Comparison of ENCODE assay signal across 18 cellular contexts in the genomic region with DNA sequence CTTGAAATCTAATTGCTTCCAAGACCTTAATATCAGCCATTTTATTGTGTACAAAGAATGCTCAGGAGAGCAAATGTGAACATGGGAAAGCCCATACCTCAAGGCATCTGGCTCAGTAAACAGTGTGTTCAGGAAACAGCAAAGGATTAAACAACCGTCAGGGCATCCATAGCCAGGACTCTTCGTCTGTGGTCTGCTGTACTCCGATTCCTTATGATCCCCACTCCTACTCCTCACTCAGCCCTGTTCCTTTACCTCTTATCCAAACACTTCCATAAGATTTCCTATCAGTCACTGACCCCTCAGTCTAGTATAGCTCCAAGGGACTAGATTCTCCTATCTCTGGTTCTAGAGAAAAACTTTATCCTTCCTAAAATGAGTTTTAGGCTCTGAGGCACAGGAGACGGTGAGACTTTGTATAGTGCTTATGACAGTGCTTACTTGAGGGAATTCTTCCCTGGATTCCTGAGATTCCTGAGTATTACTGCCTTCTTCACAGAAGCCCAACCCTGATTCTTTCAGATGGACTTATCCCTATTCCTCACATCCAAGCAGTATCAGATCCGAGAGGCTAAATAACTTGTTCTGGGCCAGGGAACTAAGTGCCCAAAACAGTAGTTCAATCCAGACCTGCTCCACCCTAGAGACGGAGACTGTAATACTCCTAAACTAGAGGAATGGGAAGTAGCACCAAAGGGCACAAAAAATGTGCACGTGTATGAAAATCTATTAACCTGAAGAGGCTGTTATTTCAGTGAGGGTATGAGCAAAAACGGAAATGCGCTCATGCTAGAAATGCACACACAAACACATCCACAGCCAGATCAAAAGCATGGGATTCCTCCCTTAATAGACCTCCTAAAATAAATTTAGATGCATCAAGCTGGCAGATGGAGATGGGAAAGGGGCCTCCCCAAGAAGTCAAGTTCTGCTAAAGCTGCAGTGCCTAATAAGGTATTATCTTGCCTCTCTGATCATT. TPM values are rescaled to one million over a fixed set of nuclear protein-coding genes. Genes with fewer than 3 reads are reported as not detected.
DNase-seq lines count a peak whose midpoint lies in the region; ATAC-seq, FAIRE-seq and TF ChIP-seq lines count a peak whose summit lies in the region.
"Had no signal": no experiment of that assay in that cellular context is flagged by ENCODE, and none has a peak within 500 bp of the region (broad histone marks: within the 10 kb centered on the region; RNA-seq: fewer than 3 reads in every experiment).

No MANE protein-coding gene starts in this region.

- ATAC-seq in WTC11: peak; percentile 92

- DNase-seq in breast epithelium (ENCODE audit: low spot score in 2 of 2) (no peak), MCF 10A (ENCODE audit: unreplicated experiment) (no peak), WTC11 (ENCODE audit: low spot score) (no peak), hepatocyte (ENCODE audit: low spot score) (no peak), urothelium cell line (ENCODE audit: low spot score) (peak; percentile 39), pons (ENCODE audit: low spot score) (no peak), germinal center (ENCODE audit: low spot score) (no peak), GM13976 (ENCODE audit: low spot score) (no peak)
- DNase-seq: 8988T, esophagus squamous epithelium, MV-4-11, NCI-H446 treated with DMSO at 0.1 percent for 48 hours, occipital lobe, transverse colon had no signal

- BruUV-seq in MCF 10A (replicated peaks; lab: Mats Ljungman, UMichigan): no TSS peak

- FAIRE-seq in urothelium cell line (lab: Jason Lieb, UNC): no peak
- FAIRE-seq: colon, RCC 7860 had no signal

- H3K36me3 ChIP-seq in breast epithelium (no peaks in the 10 kb centered on the region), hepatocyte (replicated peaks; ENCODE audit: insufficient read depth, low read depth) (no peaks in the 10 kb centered on the region)
- H3K36me3 ChIP-seq: esophagus squamous epithelium, HAP-1, transverse colon had no signal

- H3K9me3 Mint-ChIP-seq in MCF 10A (ENCODE audit: unreplicated experiment) (no peaks in the 10 kb centered on the region), WTC11 (0 out of 2 replicates have a peak, but pooled peaks cover 3% of the 10 kb centered on the region)
- H3K9me3 Mint-ChIP-seq: activated naive CD4-positive, alpha-beta T cell treated with anti-CD3 and anti-CD28 coated beads, Interleukin-2, amount 50 U/mL, for 24 hours had no signal

- no peaks in the 10 kb centered on the region for H3K9me2 ChIP-seq in hepatocyte (replicated peaks; ENCODE audit: insufficient read depth)

- intact Hi-C loops in breast epithelium (cut with DNase I; ENCODE audit: low total_unique reads): no loop called here
- intact Hi-C loops in MCF 10A (cut with micrococcal nuclease): no loop called here

- CTCF ChIA-PET in MCF 10A (lab: Yijun Ruan, JAX) (no interaction called here), WTC11 (lab: Charles Lee) (no interaction called here)

- no peaks in the 10 kb centered on the region for H3K4me1 ChIP-seq in breast epithelium
- H3K4me1 ChIP-seq in hepatocyte (ENCODE audit: insufficient read depth): peaks cover 10% of the 10 kb centered on the region
- H3K4me1 ChIP-seq: HAP-1, transverse colon had no signal

- H3K79me2 ChIP-seq in hepatocyte: no peaks in the 10 kb centered on the region

- H3K4me3 Mint-ChIP-seq in MCF 10A (ENCODE audit: unreplicated experiment): no peak overlapping the region
- H3K4me3 Mint-ChIP-seq in WTC11: no peak overlapping the region
- H3K4me3 Mint-ChIP-seq: activated naive CD4-positive, alpha-beta T cell treated with anti-CD3 and anti-CD28 coated beads, Interleukin-2, amount 50 U/mL, for 24 hours had no signal

- no peaks in the 10 kb centered on the region for H4K20me1 ChIP-seq in hepatocyte (ENCODE audit: insufficient read depth, poor library complexity, severe bottlenecking)

- H3K27me3 ChIP-seq in breast epithelium: no peaks in the 10 kb centered on the region
- no peaks in the 10 kb centered on the region for H3K27me3 ChIP-seq in hepatocyte
- H3K27me3 ChIP-seq: transverse colon had no signal

- in situ Hi-C loops in GM13976 (cut with MboI; ENCODE audit: low sequenced_read_pairs, unreplicated experiment): no loop called here

- H3K36me3 Mint-ChIP-seq in MCF 10A (ENCODE audit: insufficient read depth, unreplicated experiment) (no peaks in the 10 kb centered on the region), WTC11 (no peaks in the 10 kb centered on the region)
- H3K36me3 Mint-ChIP-seq: activated naive CD4-positive, alpha-beta T cell treated with anti-CD3 and anti-CD28 coated beads, Interleukin-2, amount 50 U/mL, for 24 hours had no signal

- TF ChIP-seq POLR2A in breast epithelium (IDR thresholded peaks at IDR 0.05): no peak

- H3K4me1 Mint-ChIP-seq in MCF 10A (ENCODE audit: insufficient read depth, unreplicated experiment) (peaks cover 6% of the 10 kb centered on the region), WTC11 (peaks cover 19% of the 10 kb centered on the region)
- H3K4me1 Mint-ChIP-seq: activated naive CD4-positive, alpha-beta T cell treated with anti-CD3 and anti-CD28 coated beads, Interleukin-2, amount 50 U/mL, for 24 hours had no signal

- H3K27ac Mint-ChIP-seq in MCF 10A (ENCODE audit: low read depth, unreplicated experiment) (no peak overlapping the region), WTC11 (peak overlapping the region; percentile 88)
- H3K27ac Mint-ChIP-seq: activated naive CD4-positive, alpha-beta T cell treated with anti-CD3 and anti-CD28 coated beads, Interleukin-2, amount 50 U/mL, for 24 hours had no signal

- no peak overlapping the region for H3K4me2 ChIP-seq in hepatocyte

- H3K4me3 ChIP-seq in breast epithelium (no peak overlapping the region), hepatocyte (no peak overlapping the region)
- H3K4me3 ChIP-seq: esophagus squamous epithelium, HAP-1, transverse colon had no signal

- H3K27ac ChIP-seq in breast epithelium: peak overlapping the region; percentile 41 to 55
- H3K27ac ChIP-seq in hepatocyte: peak overlapping the region; percentile 29
- H3K27ac ChIP-seq: esophagus squamous epithelium, transverse colon had no signal

- H3K9me3 ChIP-seq in breast epithelium (no peaks in the 10 kb centered on the region), hepatocyte (ENCODE audit: low read depth) (no peaks in the 10 kb centered on the region)
- H3K9me3 ChIP-seq: esophagus squamous epithelium, HAP-1, transverse colon had no signal

- no peaks in the 10 kb centered on the region for H3K27me3 Mint-ChIP-seq in MCF 10A (ENCODE audit: insufficient read depth, unreplicated experiment)
- peaks cover 3% of the 10 kb centered on the region; the same call in 1 of the 2 replicates for H3K27me3 Mint-ChIP-seq in WTC11 (ENCODE audit: low read depth)

- POLR2A ChIA-PET in MCF 10A (lab: Yijun Ruan, JAX): no interaction called here
- POLR2A ChIA-PET in WTC11 (lab: Charles Lee): no interaction called here

- H2AFZ ChIP-seq in hepatocyte: no peak overlapping the region

- TF ChIP-seq CTCF in breast epithelium (IDR thresholded peaks at IDR 0.05) (no peak), MCF 10A (IDR thresholded peaks at IDR 0.05; ENCODE audit: unreplicated experiment) (no peak), WTC11 (IDR thresholded peaks at IDR 0.05) (no peak), hepatocyte (IDR thresholded peaks at IDR 0.05; ENCODE audit: poor library complexity) (no peak), GM13976 (IDR thresholded peaks at IDR 0.05; ENCODE audit: borderline replicate concordance, control extremely low read depth, extremely low read depth, insufficient read depth, missing control alignments) (no peak)

- 53% methylated on average over 9 of the region's 9 CpGs for WGBS in hepatocyte (ENCODE audit: low lambda C conversion rate, missing lambda C conversion rate)

TF ChIP-seq in WTC11, 78 proteins besides CTCF, POLR2A, EP300 and RAD21:
- TF ChIP-seq, protein P1, sequence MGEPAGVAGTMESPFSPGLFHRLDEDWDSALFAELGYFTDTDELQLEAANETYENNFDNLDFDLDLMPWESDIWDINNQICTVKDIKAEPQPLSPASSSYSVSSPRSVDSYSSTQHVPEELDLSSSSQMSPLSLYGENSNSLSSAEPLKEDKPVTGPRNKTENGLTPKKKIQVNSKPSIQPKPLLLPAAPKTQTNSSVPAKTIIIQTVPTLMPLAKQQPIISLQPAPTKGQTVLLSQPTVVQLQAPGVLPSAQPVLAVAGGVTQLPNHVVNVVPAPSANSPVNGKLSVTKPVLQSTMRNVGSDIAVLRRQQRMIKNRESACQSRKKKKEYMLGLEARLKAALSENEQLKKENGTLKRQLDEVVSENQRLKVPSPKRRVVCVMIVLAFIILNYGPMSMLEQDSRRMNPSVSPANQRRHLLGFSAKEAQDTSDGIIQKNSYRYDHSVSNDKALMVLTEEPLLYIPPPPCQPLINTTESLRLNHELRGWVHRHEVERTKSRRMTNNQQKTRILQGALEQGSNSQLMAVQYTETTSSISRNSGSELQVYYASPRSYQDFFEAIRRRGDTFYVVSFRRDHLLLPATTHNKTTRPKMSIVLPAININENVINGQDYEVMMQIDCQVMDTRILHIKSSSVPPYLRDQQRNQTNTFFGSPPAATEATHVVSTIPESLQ (CRISPR knock-in tag; IDR thresholded peaks at IDR 0.05): no peak
- TF ChIP-seq TEAD4 (CRISPR knock-in tag; IDR thresholded peaks at IDR 0.05): peak; percentile 36; the same call in 1 of the 2 replicates

RNA-seq across cellular contexts. Expression of a gene that starts 42.1 kb away (rescaled TPM):
- total RNA-seq in breast epithelium (1 to 10 TPM in 1 of 3 donors, under 1 TPM in 2; 0.16 to 1.5 (median 0.66) TPM), MCF 10A (2022) (not detected in 2 replicates), WTC11 (2021) (0.30 to 0.48 TPM in 2 of 3 replicates, not detected in the other), hepatocyte (0.24 and 0.30 TPM in 2 replicates)
- polyA plus RNA-seq in hepatocyte: 1.3 and 1.5 TPM in 2 replicates
- total RNA-seq: esophagus squamous epithelium, occipital lobe, transverse colon had no signal

RNA-seq across cellular contexts. Expression of a gene that starts 59.4 kb away (rescaled TPM):
- total RNA-seq in breast epithelium: 1 to 10 TPM in 2 of 3 donors, under 1 TPM in 1; 0.64 to 2.6 (median 2.3) TPM
- not detected in 2 replicates for total RNA-seq in MCF 10A (2022)
- not detected in 3 replicates for total RNA-seq in WTC11 (2021)
- 0.88 and 4.1 TPM in 2 replicates for total RNA-seq in hepatocyte
- 0.81 and 0.98 TPM in 2 replicates for polyA plus RNA-seq in hepatocyte
